1 cellular context compared by ENCODE assay signal in genomic region chr1:23691499-23692307, GRCh38.
TF ChIP-seq lines count a peak whose summit lies in the region.

Gene RPL11 (plus strand): TSS chr1:23691806. CDS start chr1:23691824, 18 bp downstream.

TF ChIP-seq in A549, 52 proteins besides CTCF, POLR2A, EP300 and RAD21 (continued from another document):
- TF ChIP-seq PBX3 (IDR thresholded peaks at IDR 0.05), result peak; percentile 41; the same call in 1 of the 2 replicates
- no peak for TF ChIP-seq FOSB (CRISPR knock-in tag; IDR thresholded peaks at IDR 0.05)
- TF ChIP-seq KDM1A (IDR thresholded peaks at IDR 0.05; ENCODE audit: low read depth), result no peak
- no peak for TF ChIP-seq ELK1 (IDR thresholded peaks at IDR 0.05; ENCODE audit: low read depth, low read length)
- no peak for TF ChIP-seq JUNB (IDR thresholded peaks at IDR 0.05)
- no peak for TF ChIP-seq POLR2AphosphoS2 (conservative IDR thresholded peaks at IDR 0.05; ENCODE audit: low read length)
